Comparison of ENCODE assay signal across 2 cellular contexts in genomic region chr1:42201986-42202385, GRCh38.
TF ChIP-seq lines count a peak whose summit lies in the region.

No MANE protein-coding gene starts in this region.

TF ChIP-seq in SK-N-SH treated with all-trans-retinoic acid at 6 μM for 48 hours, 23 proteins besides CTCF, POLR2A, EP300 and RAD21 (continued from another document):
- no peak for TF ChIP-seq TSHZ2 (CRISPR knock-in tag; IDR thresholded peaks at IDR 0.05)
- no peak for TF ChIP-seq SNAI2 (CRISPR knock-in tag; IDR thresholded peaks at IDR 0.05)
- no peak for TF ChIP-seq ZC3H10 (CRISPR knock-in tag; IDR thresholded peaks at IDR 0.05)
- TF ChIP-seq ISL1 (CRISPR knock-in tag; IDR thresholded peaks at IDR 0.05), result no peak
- no peak for TF ChIP-seq ZFP3 (CRISPR knock-in tag; IDR thresholded peaks at IDR 0.05)

TF ChIP-seq in SK-N-SH, 30 proteins besides CTCF, POLR2A, EP300 and RAD21 (continued from another document):
- TF ChIP-seq TCF12 (IDR thresholded peaks at IDR 0.05), result no peak
- no peak for TF ChIP-seq IRF3 (IDR thresholded peaks at IDR 0.05; ENCODE audit: low read depth, low read length)
- TF ChIP-seq YY1 (IDR thresholded peaks at IDR 0.05; ENCODE audit: low read depth), result no peak
- no peak for TF ChIP-seq EZH2phosphoT487 (IDR thresholded peaks at IDR 0.05; ENCODE audit: borderline replicate concordance, low read depth)
- TF ChIP-seq CHD2 (IDR thresholded peaks at IDR 0.05; ENCODE audit: low read length, partially characterized antibody), result no peak
- TF ChIP-seq NFIC (IDR thresholded peaks at IDR 0.05; ENCODE audit: borderline replicate concordance), result no peak
- TF ChIP-seq RXRA (IDR thresholded peaks at IDR 0.05; ENCODE audit: borderline replicate concordance, low read depth), result no peak
- no peak for TF ChIP-seq GATA2 (CRISPR knock-in tag; IDR thresholded peaks at IDR 0.05)
- TF ChIP-seq REST (IDR thresholded peaks at IDR 0.05; ENCODE audit: low read depth, low read length), result no peak
